Comparison of ENCODE assay signal across 8 cellular contexts in genomic region chr17:79388556-79389295, GRCh38.
DNase-seq lines count a peak whose midpoint lies in the region; ATAC-seq and TF ChIP-seq lines count a peak whose summit lies in the region.

No MANE protein-coding gene starts in this region.

- DNase-seq in NCI-H1417 (lab: John Stamatoyannopoulos, UW) = peak; percentile 50 to 83 (median 74)
- DNase-seq in NCI-H1417 treated with DMSO at 0.1 percent for 48 hours (lab: John Stamatoyannopoulos, UW) = no peak
- peak; percentile 85 for DNase-seq in HuH-7.5 (ENCODE audit: low spot score)
- DNase-seq in RPMI7951 (ENCODE audit: low read depth) = peak; percentile 27
- peak; percentile 5 to 21 for DNase-seq in erythroblast (lab: John Stamatoyannopoulos, UW)
- DNase-seq in neural crest cell (ENCODE audit: low read depth, low spot score) = peak; percentile 70
- DNase-seq in NCI-H2029 (lab: John Stamatoyannopoulos, UW) = no peak

- H3K36me3 Mint-ChIP-seq in neural crest cell (ENCODE audit: low read depth) = no peaks in the 10 kb centered on the region

- H3K27me3 Mint-ChIP-seq in neural crest cell (ENCODE audit: low read depth) = peaks cover 64% of the 10 kb centered on the region

- H3K9me3 Mint-ChIP-seq in neural crest cell = no peaks in the 10 kb centered on the region

- TF ChIP-seq POLR2A in erythroblast (IDR thresholded peaks at IDR 0.05; ENCODE audit: low read length) = no peak

- no peak for ATAC-seq in HG02938 (IDR thresholded peaks at IDR 0.05; ENCODE audit: unreplicated experiment)

- H3K4me3 Mint-ChIP-seq in neural crest cell = no peak overlapping the region

- H3K27ac Mint-ChIP-seq in neural crest cell (ENCODE audit: unreplicated experiment) = no peak overlapping the region

- H3K4me1 Mint-ChIP-seq in neural crest cell = no peaks in the 10 kb centered on the region

- peak; percentile 81 for TF ChIP-seq CTCF in neural crest cell (conservative IDR thresholded peaks at IDR 0.05)

Comparison
In these comparisons a context has a peak if more than half of its experiments do, and no peak if none do; other contexts are left out.
1. DNase-seq: peak in NCI-H1417 (3 of 3), HuH-7.5 (single experiment), RPMI7951 (single experiment), erythroblast (2 of 2) and neural crest cell (single experiment); none in NCI-H1417 treated with DMSO at 0.1 percent for 48 hours (single experiment) and NCI-H2029 (single experiment).